ENCODE assay signal across 14 cellular contexts in the genomic region with DNA sequence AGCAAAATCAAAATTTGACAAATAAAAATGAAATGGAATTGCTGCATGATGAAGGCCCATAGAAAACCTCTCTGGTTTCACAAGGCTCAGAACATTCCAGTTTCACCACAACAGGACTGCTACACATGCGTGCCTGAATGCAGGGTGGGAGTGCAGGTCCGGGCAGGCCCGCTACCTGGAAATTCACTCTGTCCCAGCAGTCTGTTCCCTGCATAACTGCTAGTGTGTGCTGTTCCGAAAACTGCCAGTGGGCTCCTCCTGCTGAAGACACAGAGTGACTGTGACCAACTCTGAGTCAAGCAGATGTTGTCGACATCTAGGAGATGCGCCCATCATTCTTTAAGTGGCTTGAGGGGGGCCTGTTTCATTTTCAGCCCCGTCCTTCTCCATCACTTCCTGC.
"Had no signal": no experiment of that assay in that cellular context is flagged by ENCODE, and none has a peak within 500 bp of the region (broad histone marks: within the 10 kb centered on the region; RNA-seq: fewer than 3 reads in every experiment).

No MANE protein-coding gene starts in this region.

- H3K9me3 Mint-ChIP-seq: activated B cell treated with CpG ODN at 0.5 μM for 24 hours; activated naive CD4-positive, alpha-beta T cell treated with anti-CD3 and anti-CD28 coated beads, Interleukin-2, amount 50 U/mL, for 24 hours; brain; nephron progenitor cell had no signal

- H3K4me1 ChIP-seq: left ventricle myocardium inferior, stomach had no signal

- H3K4me3 ChIP-seq: esophagus squamous epithelium, left ventricle myocardium inferior, ovary, SK-N-MC, stomach had no signal

- H3K27ac ChIP-seq: left ventricle myocardium inferior, ovary, SK-N-MC, stomach had no signal

- H3K4me1 Mint-ChIP-seq: activated B cell treated with CpG ODN at 0.5 μM for 24 hours; activated naive CD4-positive, alpha-beta T cell treated with anti-CD3 and anti-CD28 coated beads, Interleukin-2, amount 50 U/mL, for 24 hours; brain had no signal

- H3K9me3 ChIP-seq: esophagus squamous epithelium, left ventricle myocardium inferior, ovary, stomach had no signal

- H3K36me3 Mint-ChIP-seq: activated naive CD4-positive, alpha-beta T cell treated with anti-CD3 and anti-CD28 coated beads, Interleukin-2, amount 50 U/mL, for 24 hours; brain had no signal

- H3K27ac Mint-ChIP-seq: activated B cell treated with CpG ODN at 0.5 μM for 24 hours; activated naive CD4-positive, alpha-beta T cell treated with anti-CD3 and anti-CD28 coated beads, Interleukin-2, amount 50 U/mL, for 24 hours; brain had no signal

- H3K27me3 Mint-ChIP-seq: activated B cell treated with CpG ODN at 0.5 μM for 24 hours had no signal

- H3K36me3 ChIP-seq: esophagus squamous epithelium, left ventricle myocardium inferior, ovary, stomach had no signal

- H3K27me3 ChIP-seq: esophagus squamous epithelium, ovary, stomach had no signal

- DNase-seq: activated B cell treated with CpG ODN at 0.5 μM for 24 hours; activated CD4-positive, alpha-beta T cell treated with anti-CD3 and anti-CD28 coated beads, Interleukin-2, amount 50 U/mL, for 1 hour; activated T-cell treated with anti-CD3 and anti-CD28 coated beads, Interleukin-2, amount 50 U/mL, for 1 hour; amygdala; esophagus squamous epithelium; foreskin fibroblast; left ventricle myocardium inferior; mesenchymal stem cell; nephron progenitor cell; ovary; stomach had no signal

- H3K4me3 Mint-ChIP-seq: activated B cell treated with CpG ODN at 0.5 μM for 24 hours; activated naive CD4-positive, alpha-beta T cell treated with anti-CD3 and anti-CD28 coated beads, Interleukin-2, amount 50 U/mL, for 24 hours; brain; nephron progenitor cell had no signal
